In the genomic region with DNA sequence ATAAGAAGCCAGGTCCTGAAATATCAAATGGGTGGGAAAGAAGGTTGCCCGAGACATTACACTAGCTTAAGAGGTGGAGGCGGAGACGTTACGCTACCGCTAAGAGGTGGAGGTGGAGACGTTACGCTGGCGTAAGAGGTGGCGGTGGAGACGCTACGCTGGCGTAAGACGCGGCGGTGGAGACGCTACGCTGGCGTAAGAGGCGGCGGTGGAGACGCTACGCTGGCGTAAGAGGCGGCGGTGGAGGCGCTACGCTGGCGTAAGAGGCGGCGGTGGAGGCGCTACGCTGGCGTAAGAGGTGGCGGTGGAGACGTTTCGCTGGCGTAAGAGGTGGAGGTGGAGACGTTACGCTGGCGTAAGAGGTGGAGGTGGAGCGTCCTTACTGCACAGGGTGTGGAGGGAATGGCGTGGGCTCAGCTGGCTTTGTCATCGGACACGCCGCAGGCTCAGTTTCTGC, we compare ENCODE assay signal across 8 cellular contexts. TPM values are rescaled to one million over a fixed set of nuclear protein-coding genes. Genes with fewer than 3 reads are reported as not detected.
DNase-seq lines count a peak whose midpoint lies in the region; ATAC-seq lines count a peak whose summit lies in the region.

No MANE protein-coding gene starts in this region.

- H3K4ac ChIP-seq in mesendoderm (ENCODE audit: low read depth, low read length) = no peak overlapping the region

- H4K8ac ChIP-seq in mesendoderm (ENCODE audit: low read depth, low read length) = no peak overlapping the region

- no peak overlapping the region for H4K5ac ChIP-seq in mesendoderm (ENCODE audit: low read length)

- no peaks in the 10 kb centered on the region for H3K4me1 ChIP-seq in mesendoderm (ENCODE audit: control insufficient read depth, low read depth, low read length)

- H3K23ac ChIP-seq in mesendoderm (ENCODE audit: low read length) = no peak overlapping the region

- no peak overlapping the region for H2BK120ac ChIP-seq in mesendoderm (ENCODE audit: low read depth, low read length)

- DNase-seq in CMK (ENCODE audit: low read depth) (peak; percentile 46), activated T-cell treated with anti-CD3 and anti-CD28 coated beads for 4 hours (peak; percentile 60), mesendoderm (peak; percentile 6), NCI-H2196 treated with DMSO at 0.1 percent for 48 hours (lab: John Stamatoyannopoulos, UW; ENCODE audit: unreplicated experiment) (no peak), midbrain (lab: John Stamatoyannopoulos, UW) (no peak), cerebellar nuclear complex (lab: John Stamatoyannopoulos, UW) (no peak)

- H3K18ac ChIP-seq in mesendoderm (ENCODE audit: low read length) = no peak overlapping the region

- no peak overlapping the region for H3K9ac ChIP-seq in mesendoderm (ENCODE audit: low read length)

- no peak overlapping the region for H2BK15ac ChIP-seq in mesendoderm (replicated peaks; ENCODE audit: low read depth)

- H3K4me2 ChIP-seq in mesendoderm (ENCODE audit: low read length) = no peak overlapping the region

- no peak overlapping the region for H3K27ac ChIP-seq in mesendoderm (ENCODE audit: low read depth, low read length)

- no CpG with 5 or more reads among the region's 45 CpGs for WGBS in mesendoderm (ENCODE audit: extremely low coverage, insufficient coverage, low lambda C conversion rate)

- no peaks in the 10 kb centered on the region for H3K27me3 ChIP-seq in mesendoderm (ENCODE audit: insufficient read depth, low read length, poor library complexity)

- ATAC-seq in HG03064 (IDR thresholded peaks at IDR 0.05; ENCODE audit: low read depth, unreplicated experiment) (peak; percentile 46), HG03045 (IDR thresholded peaks at IDR 0.05; ENCODE audit: unreplicated experiment) (no peak)

- no peak overlapping the region for H2AK5ac ChIP-seq in mesendoderm (ENCODE audit: low read length)

- no peak overlapping the region for H2BK5ac ChIP-seq in mesendoderm (ENCODE audit: low read length)

- H3K56ac ChIP-seq in mesendoderm (ENCODE audit: low read length) = no peak overlapping the region

- H3K4me3 ChIP-seq in mesendoderm (ENCODE audit: low read length) = no peak overlapping the region

- H3K79me1 ChIP-seq in mesendoderm (ENCODE audit: low read length) = no peaks in the 10 kb centered on the region

- H3K79me2 ChIP-seq in mesendoderm (ENCODE audit: control insufficient read depth, insufficient read depth, low read length) = no peaks in the 10 kb centered on the region

- H3K36me3 ChIP-seq in mesendoderm (ENCODE audit: control insufficient read depth, insufficient read depth, low read length) = no peaks in the 10 kb centered on the region

RNA-seq across cellular contexts. Expression of a gene that starts 12.8 kb away (rescaled TPM):
- polyA plus RNA-seq in mesendoderm (2013, experiment 1 of 2) = 0.53 TPM
- polyA plus RNA-seq in mesendoderm (2013, experiment 2 of 2) = 0.50 TPM

RNA-seq across cellular contexts. Expression of a gene that starts 23.2 kb away (rescaled TPM):
- polyA plus RNA-seq in mesendoderm (2013, experiment 1 of 2) = 9.3 TPM
- polyA plus RNA-seq in mesendoderm (2013, experiment 2 of 2) = 9.3 TPM

Comparison
In these comparisons a context has a peak if more than half of its experiments do, and no peak if none do; other contexts are left out.
1. DNase-seq: peak in CMK (single experiment), activated T-cell treated with anti-CD3 and anti-CD28 coated beads for 4 hours (single experiment) and mesendoderm (single experiment); none in NCI-H2196 treated with DMSO at 0.1 percent for 48 hours (single experiment), midbrain (single experiment) and cerebellar nuclear complex (0 of 2).